Comparison of ENCODE assay signal across 8 cellular contexts in the genomic region with DNA sequence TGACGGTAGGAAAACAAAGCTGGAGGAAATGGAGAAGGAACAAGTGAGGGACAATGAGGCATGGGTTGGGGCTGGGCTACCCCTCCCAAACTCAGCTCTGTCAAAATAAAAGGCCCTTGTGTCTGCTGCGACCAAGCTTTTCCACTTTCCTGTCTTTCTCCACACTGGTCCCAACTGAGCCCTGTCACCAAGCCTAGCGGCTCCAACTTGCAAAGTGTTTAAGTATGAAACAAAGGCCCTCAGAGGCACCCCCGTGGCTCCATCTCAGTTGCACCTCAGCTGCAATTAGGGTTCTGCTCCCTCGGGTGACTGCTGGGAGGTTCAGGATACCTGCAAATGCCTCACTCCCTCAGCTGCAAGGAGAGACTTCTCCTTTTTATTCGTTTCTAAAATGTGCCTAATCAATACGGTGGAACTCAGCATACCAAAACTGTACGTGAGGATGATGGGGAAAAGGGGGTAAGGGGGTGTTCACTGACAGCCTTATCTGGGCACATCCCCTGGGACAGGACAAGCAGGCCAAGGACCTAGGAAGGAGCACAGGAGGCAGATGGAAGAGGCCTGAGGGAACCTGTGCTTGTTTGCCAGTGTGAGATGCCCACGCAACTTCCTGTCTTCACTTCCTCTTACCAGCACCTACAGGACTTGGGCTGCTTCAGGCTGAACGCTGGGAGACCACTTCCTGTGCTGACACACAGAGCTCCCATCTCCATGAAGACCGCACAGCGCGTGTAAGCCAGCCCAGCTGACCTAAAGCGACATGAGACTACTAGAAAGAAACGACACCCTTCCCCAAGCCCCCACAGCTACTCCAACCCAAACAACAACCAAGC. TPM values are rescaled to one million over a fixed set of nuclear protein-coding genes. Genes with fewer than 3 reads are reported as not detected.
DNase-seq lines count a peak whose midpoint lies in the region; ATAC-seq lines count a peak whose summit lies in the region.

No MANE protein-coding gene starts in this region.

- peaks cover 97% of the 10 kb centered on the region for H3K36me3 Mint-ChIP-seq in activated T-cell treated with anti-CD3 and anti-CD28 coated beads, Interleukin-2, amount 50 U/mL, for 24 hours (ENCODE audit: low read depth)

- peak overlapping the region; percentile 48 for H3K27ac ChIP-seq in right cardiac atrium (ENCODE audit: low read length)

- H3K4me3 ChIP-seq in right cardiac atrium (ENCODE audit: low read length): no peak overlapping the region

- DNase-seq in CMK (ENCODE audit: low read depth) (peak; percentile 81), NK-92 (lab: John Stamatoyannopoulos, UW; ENCODE audit: unreplicated experiment) (peak; percentile 17), right cardiac atrium (peak in 1 of 3 donors; percentile 69), NCI-H226 (no peak), AG08396 (ENCODE audit: low spot score) (no peak)
- DNase-seq in activated T-cell treated with anti-CD3 and anti-CD28 coated beads, Interleukin-2, amount 50 U/mL, for 24 hours: peak; percentile 81
- peak; percentile 64 for DNase-seq in stimulated activated CD8-positive, alpha-beta memory T cell treated with anti-CD3 and anti-CD28 coated beads, Interleukin-12 subunit alpha, Interleukin-12 subunit beta, amount 100 ng/mL, for 4 hours (ENCODE audit: low read depth)

- peak overlapping the region; percentile 81 for H3K4me3 Mint-ChIP-seq in activated T-cell treated with anti-CD3 and anti-CD28 coated beads, Interleukin-2, amount 50 U/mL, for 24 hours

- H3K9me3 Mint-ChIP-seq in activated T-cell treated with anti-CD3 and anti-CD28 coated beads, Interleukin-2, amount 50 U/mL, for 24 hours: no peaks in the 10 kb centered on the region

- H3K27me3 Mint-ChIP-seq in activated T-cell treated with anti-CD3 and anti-CD28 coated beads, Interleukin-2, amount 50 U/mL, for 24 hours: no peaks in the 10 kb centered on the region

- H3K9me3 ChIP-seq in right cardiac atrium (ENCODE audit: control insufficient read depth, low read length): no peaks in the 10 kb centered on the region

- peaks cover 90% of the 10 kb centered on the region for H3K4me1 Mint-ChIP-seq in activated T-cell treated with anti-CD3 and anti-CD28 coated beads, Interleukin-2, amount 50 U/mL, for 24 hours (ENCODE audit: low read depth)

- peak; percentile 72 for ATAC-seq in GM21717 (IDR thresholded peaks at IDR 0.05; ENCODE audit: unreplicated experiment)
- ATAC-seq in right cardiac atrium: peak in 1 of 2 donors; percentile 15

- 64% methylated on average over 15 of the region's 15 CpGs for WGBS in right cardiac atrium

- peak overlapping the region; percentile 98 for H3K27ac Mint-ChIP-seq in activated T-cell treated with anti-CD3 and anti-CD28 coated beads, Interleukin-2, amount 50 U/mL, for 24 hours

- intact Hi-C loops in right cardiac atrium (cut with DNase I): loop anchor here in 3 of 4 donors (5.0 to 10.0 kb wide), 2 partner anchors 34 to 137 kb away; no protein-coding TSS in a partner anchor

- no peaks in the 10 kb centered on the region for H3K27me3 ChIP-seq in right cardiac atrium (ENCODE audit: control insufficient read depth, insufficient read depth)

- H3K4me1 ChIP-seq in right cardiac atrium (ENCODE audit: control insufficient read depth, insufficient read depth, low read length): peaks cover 4% of the 10 kb centered on the region

RNA-seq across cellular contexts. Expression of gene VAMP1, which starts 8.9 kb away (rescaled TPM):
- total RNA-seq in right cardiac atrium: 1 to 10 TPM; 3.6 to 9.0 (median 6.1) TPM
- polyA plus RNA-seq in right cardiac atrium: 4.7 TPM

RNA-seq across cellular contexts. Expression of gene TAPBPL, which starts 9.8 kb away (rescaled TPM):
- total RNA-seq in right cardiac atrium: 10 to 100 TPM; 14.2 to 19.5 (median 17.1) TPM
- polyA plus RNA-seq in right cardiac atrium: 17.2 TPM

RNA-seq across cellular contexts. Expression of gene CD27, which starts 16.9 kb away (rescaled TPM):
- under 1 TPM in 3 of 4 donors, not detected in 1; 0.29 to 0.80 (median 0.33) TPM for total RNA-seq in right cardiac atrium
- polyA plus RNA-seq in right cardiac atrium: 0.27 TPM

RNA-seq across cellular contexts. Expression of gene MRPL51, which starts 31.4 kb away (rescaled TPM):
- 100 to 1,000 TPM; 192 to 233 (median 213) TPM for total RNA-seq in right cardiac atrium
- polyA plus RNA-seq in right cardiac atrium: 180 TPM

RNA-seq across cellular contexts. Expression of gene NCAPD2, which starts 32.3 kb away (rescaled TPM):
- 10 to 100 TPM; 13.5 to 16.8 (median 14.6) TPM for total RNA-seq in right cardiac atrium
- polyA plus RNA-seq in right cardiac atrium: 5.7 TPM

Comparison
In these comparisons a context has a peak if more than half of its experiments do, and no peak if none do; other contexts are left out.
1. DNase-seq: peak in CMK (single experiment), NK-92 (single experiment), activated T-cell treated with anti-CD3 and anti-CD28 coated beads, Interleukin-2, amount 50 U/mL, for 24 hours (single experiment) and stimulated activated CD8-positive, alpha-beta memory T cell treated with anti-CD3 and anti-CD28 coated beads, Interleukin-12 subunit alpha, Interleukin-12 subunit beta, amount 100 ng/mL, for 4 hours (single experiment); none in NCI-H226 (single experiment) and AG08396 (single experiment).